8 cellular contexts compared by ENCODE assay signal in genomic region chr6:10722820-10723651, GRCh38. TPM values are rescaled to one million over a fixed set of nuclear protein-coding genes. Genes with fewer than 3 reads are reported as not detected.
A peak's percentile ranks its signal among the peaks of the same experiment; 100 is the strongest.
DNase-seq lines count a peak whose midpoint lies in the region; ATAC-seq and TF ChIP-seq lines count a peak whose summit lies in the region.

TSS of gene TMEM14C (plus strand) at chr6:10723070. CDS start at chr6:10724614, 1,544 bp downstream.

- TF ChIP-seq CTCF in fibroblast of lung (conservative IDR thresholded peaks at IDR 0.05 in 1 of 2, IDR thresholded peaks at IDR 0.05 in 1 of 2; ENCODE audit: low read depth in 1 of 2, low read length in 2 of 2), result no peak

- no peaks in the 10 kb centered on the region for H4K20me1 ChIP-seq in Karpas-422 (ENCODE audit: insufficient read depth, low read depth, low read length)
- H4K20me1 ChIP-seq in fibroblast of lung (ENCODE audit: control insufficient read depth, extremely low read depth, insufficient read depth, low read length), result no peaks in the 10 kb centered on the region

- no peaks in the 10 kb centered on the region for H3K9me3 Mint-ChIP-seq in activated T-helper 17 cell treated with anti-CD3 and anti-CD28 coated beads, Interleukin-2, amount 50 U/mL, for 72 hours
- H3K9me3 Mint-ChIP-seq in naive thymus-derived CD8-positive, alpha-beta T cell, result peaks cover 0 to 7% (median 0%) of the 10 kb centered on the region in 9 donors

- no peaks in the 10 kb centered on the region for H3K9me2 ChIP-seq in Karpas-422 (replicated peaks; ENCODE audit: insufficient read depth, low read length)

- no peaks in the 10 kb centered on the region for H3K27me3 ChIP-seq in Karpas-422 (ENCODE audit: low read length)
- H3K27me3 ChIP-seq in fibroblast of lung (ENCODE audit: control insufficient read depth, insufficient read depth, low read length), result no peaks in the 10 kb centered on the region

- H3K9ac ChIP-seq in Karpas-422 (ENCODE audit: low read length) (peak within 1 kb of the TSS; percentile 79), fibroblast of lung (ENCODE audit: insufficient read depth, low read length) (peak within 1 kb of the TSS; percentile 75)

- no peaks in the 10 kb centered on the region; the same call in 1 of the 2 replicates for H3K9me3 ChIP-seq in Karpas-422 (ENCODE audit: low read length)
- H3K9me3 ChIP-seq in fibroblast of lung (ENCODE audit: control insufficient read depth, insufficient read depth, low read depth, low read length), result no peaks in the 10 kb centered on the region

- no peaks in the 10 kb centered on the region for H3K27me3 Mint-ChIP-seq in activated T-helper 17 cell treated with anti-CD3 and anti-CD28 coated beads, Interleukin-2, amount 50 U/mL, for 72 hours
- H3K27me3 Mint-ChIP-seq in naive thymus-derived CD8-positive, alpha-beta T cell, result no peaks in the 10 kb centered on the region

- ATAC-seq in GM21825 (IDR thresholded peaks at IDR 0.05; ENCODE audit: unreplicated experiment), result peak; percentile 97
- peak; percentile 97 for ATAC-seq in activated T-helper 17 cell treated with anti-CD3 and anti-CD28 coated beads, Interleukin-2, amount 50 U/mL, for 72 hours (replicated peaks)
- ATAC-seq in naive thymus-derived CD8-positive, alpha-beta T cell, result peak; percentile 69 to 81

- H3K79me2 ChIP-seq in Karpas-422 (ENCODE audit: low read length) (peaks cover 37% of the 10 kb centered on the region), fibroblast of lung (ENCODE audit: control insufficient read depth, insufficient read depth, low read length) (peaks cover 13% of the 10 kb centered on the region)

- peak within 1 kb of the TSS; percentile 97 for H3K4me3 Mint-ChIP-seq in activated T-helper 17 cell treated with anti-CD3 and anti-CD28 coated beads, Interleukin-2, amount 50 U/mL, for 72 hours
- peak within 1 kb of the TSS; percentile 90 to 99 (median 96) for H3K4me3 Mint-ChIP-seq in naive thymus-derived CD8-positive, alpha-beta T cell

- H3K36me3 ChIP-seq in Karpas-422 (ENCODE audit: insufficient read depth, low read length) (peaks cover 5% of the 10 kb centered on the region; the same call in 1 of the 2 replicates), fibroblast of lung (ENCODE audit: control insufficient read depth, insufficient read depth, low read length) (peaks cover 2% of the 10 kb centered on the region)

- POLR2A ChIA-PET in naive thymus-derived CD8-positive, alpha-beta T cell (lab: Charles Lee), result interaction anchor here (0.6 to 6.4 kb wide), 7 partner anchors 19 to 659 kb away, joined by 3 to 77 read pairs (median 4); partner anchors contain the start of genes C6orf52, PAK1IP1 and TMEM14B

- H3K4me1 ChIP-seq in Karpas-422 (ENCODE audit: low read length), result peaks cover 25% of the 10 kb centered on the region
- H3K4me1 ChIP-seq in fibroblast of lung (ENCODE audit: control insufficient read depth, extremely low read depth, insufficient read depth, low read length), result no peaks in the 10 kb centered on the region

- peak within 1 kb of the TSS; percentile 74 for H3K27ac ChIP-seq in Karpas-422 (ENCODE audit: low read length)
- H3K27ac ChIP-seq in fibroblast of lung (ENCODE audit: insufficient read depth, low read length), result peak within 1 kb of the TSS; percentile 83

- H3K4me2 ChIP-seq in Karpas-422 (ENCODE audit: low read depth, low read length, poor library complexity, severe bottlenecking), result peak within 1 kb of the TSS; percentile 90
- peak within 1 kb of the TSS; percentile 89 for H3K4me2 ChIP-seq in fibroblast of lung (ENCODE audit: extremely low read depth, insufficient read depth, low read length)

- H3K4me3 ChIP-seq in Karpas-422 (ENCODE audit: low read length) (peak within 1 kb of the TSS; percentile 78), fibroblast of lung (replicated peaks in 1 of 4; ENCODE audit: control extremely low read depth in 1 of 4, insufficient read depth in 1 of 4, low read depth in 3 of 4, low read length in 4 of 4) (peak within 1 kb of the TSS; percentile 82 to 91 (median 86))

- H3K4me1 Mint-ChIP-seq in activated T-helper 17 cell treated with anti-CD3 and anti-CD28 coated beads, Interleukin-2, amount 50 U/mL, for 72 hours, result peaks cover 29% of the 10 kb centered on the region
- peaks cover 26 to 79% (median 68%) of the 10 kb centered on the region in 4 donors for H3K4me1 Mint-ChIP-seq in naive thymus-derived CD8-positive, alpha-beta T cell

- H3K36me3 Mint-ChIP-seq in activated T-helper 17 cell treated with anti-CD3 and anti-CD28 coated beads, Interleukin-2, amount 50 U/mL, for 72 hours (ENCODE audit: low read depth), result peaks cover 26% of the 10 kb centered on the region
- peaks cover 10 to 17% (median 11%) of the 10 kb centered on the region in 3 donors for H3K36me3 Mint-ChIP-seq in naive thymus-derived CD8-positive, alpha-beta T cell

- peak within 1 kb of the TSS; percentile 80 for H2AFZ ChIP-seq in Karpas-422 (ENCODE audit: low read length)
- H2AFZ ChIP-seq in fibroblast of lung (ENCODE audit: low read length), result peak within 1 kb of the TSS; percentile 93

- H3K27ac Mint-ChIP-seq in activated T-helper 17 cell treated with anti-CD3 and anti-CD28 coated beads, Interleukin-2, amount 50 U/mL, for 72 hours, result peak within 1 kb of the TSS; percentile 98
- peak within 1 kb of the TSS; percentile 91 to 97 (median 94) for H3K27ac Mint-ChIP-seq in naive thymus-derived CD8-positive, alpha-beta T cell

- DNase-seq in DMS79 treated with DMSO at 0.1 percent for 48 hours (lab: John Stamatoyannopoulos, UW), result peak; percentile 72
- DNase-seq in Karpas-422, result peak; percentile 97
- peak; percentile 98 for DNase-seq in RPMI8226
- peak; percentile 99 for DNase-seq in fibroblast of lung (ENCODE audit: low read depth in 2 of 2)
- DNase-seq in naive thymus-derived CD8-positive, alpha-beta T cell, result peak; percentile 48 to 83 (median 64)
- DNase-seq in stimulated activated naive CD4-positive, alpha-beta T cell (lab: John Stamatoyannopoulos, UW), result peak; percentile 26 to 74 (median 60)

RNA-seq across cellular contexts. Expression of gene TMEM14C, which starts in this region (rescaled TPM):
- 70.9 and 94.1 TPM in 2 replicates for total RNA-seq in Karpas-422 (2014; rRNA removed; shearing (Covaris generic); ENCODE audit: low replicate concordance)
- total RNA-seq in activated T-helper 17 cell treated with anti-CD3 and anti-CD28 coated beads, Interleukin-2, amount 50 U/mL, for 72 hours, result 10 to 100 TPM; 52.6 to 64.1 TPM
- total RNA-seq in fibroblast of lung, result 123 and 124 TPM in 2 replicates
- polyA plus RNA-seq in fibroblast of lung, result 183 and 246 TPM in 2 replicates
- polyA plus RNA-seq in fibroblast of lung (2012), result 129 and 153 TPM in 2 replicates
- 37.2 and 40.4 TPM in 2 replicates for polyA minus RNA-seq in fibroblast of lung (ENCODE audit: low replicate concordance)
- total RNA-seq in naive thymus-derived CD8-positive, alpha-beta T cell, result 10 to 100 TPM; 33.7 to 35.8 TPM
- 100 to 1,000 TPM in 2 of 3 donors, 10 to 100 TPM in 1; 95.9 to 205 (median 135) TPM for polyA plus RNA-seq in naive thymus-derived CD8-positive, alpha-beta T cell

Comparison
In these comparisons a context has a peak if more than half of its experiments do, and no peak if none do; other contexts are left out.
1. Peak in every context shown above with its lines: DNase-seq, ATAC-seq, H3K4me3 ChIP-seq and H3K27ac ChIP-seq.